ENCODE assay signal across 18 cellular contexts in the genomic region with DNA sequence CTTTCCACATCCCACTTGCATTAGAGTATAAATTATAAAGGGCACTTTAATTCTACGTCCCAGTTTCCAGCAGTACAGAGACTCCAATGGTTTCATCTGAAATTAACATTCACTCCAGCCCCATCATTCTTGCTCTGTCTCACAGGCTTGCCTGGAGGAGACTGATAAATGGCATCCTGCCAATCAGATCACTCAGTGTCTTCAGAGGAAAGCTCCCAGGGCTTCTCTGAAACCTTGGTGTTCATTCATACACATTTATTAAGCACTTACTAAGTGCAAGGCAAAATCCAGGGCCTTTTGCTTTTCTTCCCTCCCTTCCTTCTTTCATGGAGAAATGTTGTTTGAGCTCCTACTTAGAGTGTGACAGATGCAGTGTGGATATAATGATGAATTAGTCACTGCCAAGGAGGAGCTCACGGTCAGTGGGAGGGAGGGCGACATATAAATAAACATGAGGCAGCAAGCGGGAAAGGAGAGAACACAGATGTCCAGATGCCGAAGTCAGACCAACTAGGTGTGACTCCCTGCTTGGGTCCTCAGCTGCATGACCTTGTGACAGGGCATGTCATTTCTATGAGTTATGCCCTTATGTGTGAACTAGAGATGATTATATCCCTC.
DNase-seq lines count a peak whose midpoint lies in the region; TF ChIP-seq lines count a peak whose summit lies in the region.
"Had no signal": no experiment of that assay in that cellular context is flagged by ENCODE, and none has a peak within 500 bp of the region (broad histone marks: within the 10 kb centered on the region; RNA-seq: fewer than 3 reads in every experiment).

No MANE protein-coding gene starts in this region.

- H4K20me1 ChIP-seq in GM23248 (ENCODE audit: insufficient read depth), result no peaks in the 10 kb centered on the region

- H3K4me3 ChIP-seq in GM23248, result no peak overlapping the region
- H3K4me3 ChIP-seq: esophagus muscularis mucosa, SJSA1, suprapubic skin had no signal

- no peak overlapping the region for H3K27ac ChIP-seq in GM23248
- H3K27ac ChIP-seq: esophagus muscularis mucosa, SJSA1, suprapubic skin had no signal

- WGBS in GM23248 (ENCODE audit: low coverage in 1 of 2, low lambda C conversion rate in 2 of 2, missing lambda C conversion rate in 2 of 2), 2 experiments, result 67 to 72% methylated on average over 5 of the region's 5 CpGs

- intact Hi-C loops in posterior cingulate gyrus (cut with DNase I), result no loop called here

- peak; percentile 86 for DNase-seq in DMS 273 (lab: John Stamatoyannopoulos, UW; ENCODE audit: unreplicated experiment)
- peak; percentile 38 for DNase-seq in GM23248
- peak; percentile 43 for DNase-seq in RPMI7951 (ENCODE audit: low read depth)
- peak; percentile 23 for DNase-seq in kidney glomerular epithelial cell (lab: John Stamatoyannopoulos, UW)
- DNase-seq in activated CD8-positive, alpha-beta memory T cell treated with anti-CD3 and anti-CD28 coated beads, Interleukin-2, amount 50 U/mL, for 48 hours, result no peak
- DNase-seq in GM20000 (ENCODE audit: low spot score), result no peak
- no peak for DNase-seq in posterior cingulate gyrus
- DNase-seq: activated CD8-positive, alpha-beta memory T cell treated with anti-CD3 and anti-CD28 coated beads, Interleukin-2, amount 50 U/mL, for 4 hours; head of caudate nucleus; HFFc6; islet precursor cell; NCI-H1048; NCI-H345; right cardiac atrium; T-helper 9 cell had no signal

- in situ Hi-C loops in GM23248 (cut with MboI), result no loop called here

- no peak for TF ChIP-seq CTCF in GM20000 (IDR thresholded peaks at IDR 0.05; ENCODE audit: extremely low read depth, missing control alignments)

- no peaks in the 10 kb centered on the region for H3K9me2 ChIP-seq in GM23248 (ENCODE audit: insufficient read depth)

- H3K4me1 ChIP-seq in GM23248 (ENCODE audit: insufficient read depth), result peaks cover 13% of the 10 kb centered on the region

- peaks cover 20% of the 10 kb centered on the region for H3F3A ChIP-seq in GM23248 (ENCODE audit: insufficient read depth)

- H3K4me2 ChIP-seq in GM23248 (ENCODE audit: unreplicated experiment), result no peak overlapping the region

- H2AFZ ChIP-seq in GM23248, result no peak overlapping the region

- no peaks in the 10 kb centered on the region for H3K9me3 ChIP-seq in GM23248 (ENCODE audit: low read depth)
- H3K9me3 ChIP-seq: esophagus muscularis mucosa, SJSA1, suprapubic skin had no signal

- H3K9ac ChIP-seq in GM23248, result no peak overlapping the region

- H3K79me2 ChIP-seq in GM23248 (ENCODE audit: insufficient read depth), result no peaks in the 10 kb centered on the region

- no peaks in the 10 kb centered on the region for H3K36me3 ChIP-seq in GM23248 (ENCODE audit: low read depth)
- H3K36me3 ChIP-seq: esophagus muscularis mucosa, SJSA1, suprapubic skin had no signal

- H3K27me3 ChIP-seq in GM23248 (replicated peaks; ENCODE audit: insufficient read depth), result peaks cover 7% of the 10 kb centered on the region; the same call in 1 of the 2 replicates
- H3K27me3 ChIP-seq: esophagus muscularis mucosa, SJSA1, suprapubic skin had no signal

Comparison
In these comparisons a context has a peak if more than half of its experiments do, and no peak if none do; other contexts are left out.
1. DNase-seq: peak in DMS 273 (single experiment), GM23248 (single experiment), RPMI7951 (single experiment) and kidney glomerular epithelial cell (single experiment); none in activated CD8-positive, alpha-beta memory T cell treated with anti-CD3 and anti-CD28 coated beads, Interleukin-2, amount 50 U/mL, for 48 hours (single experiment), GM20000 (single experiment) and posterior cingulate gyrus (0 of 10).